21 cellular contexts compared by ENCODE assay signal in the genomic region with DNA sequence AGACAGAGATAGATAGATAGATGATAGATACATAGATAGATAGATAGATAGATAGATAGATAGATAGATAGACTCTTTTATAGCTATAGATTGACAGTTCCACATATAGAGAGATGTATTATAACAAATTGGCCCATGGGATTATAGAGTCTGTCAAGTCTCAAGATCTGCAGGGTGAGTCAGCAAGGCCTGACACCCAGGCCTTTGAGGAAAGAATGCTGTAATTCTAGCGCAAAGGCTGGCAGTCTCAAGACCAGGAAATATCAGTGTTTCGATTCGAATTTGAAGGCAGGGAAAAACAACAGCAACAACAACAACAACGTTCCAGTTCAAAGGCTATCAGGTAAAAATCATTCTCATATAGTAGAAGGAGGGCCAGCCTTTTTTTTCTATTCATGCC.
DNase-seq lines count a peak whose midpoint lies in the region.
"Had no signal": no experiment of that assay in that cellular context is flagged by ENCODE, and none has a peak within 500 bp of the region (broad histone marks: within the 10 kb centered on the region; RNA-seq: fewer than 3 reads in every experiment).

No MANE protein-coding gene starts in this region.

- no peak overlapping the region for H3K4me2 ChIP-seq in mesenchymal stem cell (ENCODE audit: low read length, poor library complexity, severe bottlenecking)
- H3K4me2 ChIP-seq: KMS-11 had no signal

- H3K79me1 ChIP-seq in mesenchymal stem cell (replicated peaks; ENCODE audit: low read length, poor library complexity, severe bottlenecking) = no peaks in the 10 kb centered on the region

- H3K9ac ChIP-seq in mesenchymal stem cell (ENCODE audit: low read length) = no peak overlapping the region
- H3K9ac ChIP-seq: GM23248, KMS-11 had no signal

- H2AK5ac ChIP-seq in mesenchymal stem cell (ENCODE audit: low read length, severe bottlenecking) = no peak overlapping the region

- WGBS in mesenchymal stem cell = 86% methylated on average over 4 of the region's 4 CpGs

- H3K23ac ChIP-seq in mesenchymal stem cell (ENCODE audit: low read length in 2 of 2) = no peak overlapping the region

- no peaks in the 10 kb centered on the region for H3K36me3 ChIP-seq in mesenchymal stem cell (ENCODE audit: control insufficient read depth in 1 of 2, insufficient read depth in 2 of 2, low read depth in 1 of 2, low read length in 2 of 2)

- no peaks in the 10 kb centered on the region for H3K4me1 ChIP-seq in mesenchymal stem cell (ENCODE audit: control insufficient read depth, insufficient read depth, low read depth, low read length)

- DNase-seq in COLO829 (ENCODE audit: low spot score) = peak; percentile 12
- DNase-seq in M059J (ENCODE audit: low read depth) = peak; percentile 19
- peak; percentile 60 for DNase-seq in amniotic epithelial cell (ENCODE audit: low read depth)
- peak; percentile 11 for DNase-seq in mesenchymal stem cell
- no peak for DNase-seq in DMS79 treated with DMSO at 0.1 percent for 48 hours (lab: John Stamatoyannopoulos, UW)
- DNase-seq in NCI-H2081 treated with DMSO at 0.1 percent for 48 hours (lab: John Stamatoyannopoulos, UW) = no peak
- no peak for DNase-seq in GDM1 (lab: John Stamatoyannopoulos, UW)
- DNase-seq in activated T-cell treated with anti-CD3 and anti-CD28 coated beads, Interleukin-2, amount 50 U/mL, for 48 hours = no peak
- DNase-seq: 8988T, COR-L47, DMS 273 treated with DMSO at 0.1 percent for 48 hours, GF-D8, GM23248, NCI-H1092, NCI-H146, NCI-H510A treated with DMSO at 0.1 percent for 48 hours, NCI-H774, RPMI8226, SIG-M5, SW 1271 had no signal

- H4K8ac ChIP-seq in mesenchymal stem cell (ENCODE audit: low read length) = no peak overlapping the region

- H2BK12ac ChIP-seq in mesenchymal stem cell (ENCODE audit: low read length in 2 of 2) = no peak overlapping the region

- H4K91ac ChIP-seq in mesenchymal stem cell (ENCODE audit: low read length) = no peak overlapping the region

- H3K27ac ChIP-seq in mesenchymal stem cell (ENCODE audit: low read length, poor library complexity, severe bottlenecking) = no peak overlapping the region
- H3K27ac ChIP-seq: GM23248, KMS-11 had no signal

- no peak overlapping the region for H3K14ac ChIP-seq in mesenchymal stem cell (ENCODE audit: low read length in 2 of 2)

- H3K9me3 ChIP-seq in mesenchymal stem cell (ENCODE audit: control insufficient read depth, low read length) = no peaks in the 10 kb centered on the region

- H2BK120ac ChIP-seq in mesenchymal stem cell (ENCODE audit: low read depth, low read length) = no peak overlapping the region

- H2AFZ ChIP-seq in mesenchymal stem cell (ENCODE audit: low read depth, low read length) = no peak overlapping the region
- H2AFZ ChIP-seq: GM23248 had no signal

- no peak overlapping the region for H3K4ac ChIP-seq in mesenchymal stem cell (ENCODE audit: low read depth in 1 of 2, low read length in 2 of 2)

- H2BK15ac ChIP-seq in mesenchymal stem cell (ENCODE audit: low read depth, poor library complexity, severe bottlenecking) = no peak overlapping the region

- no peaks in the 10 kb centered on the region for H3K27me3 ChIP-seq in mesenchymal stem cell (ENCODE audit: control insufficient read depth in 1 of 2, insufficient read depth in 1 of 2, low read length in 2 of 2)

- no peak overlapping the region for H2BK5ac ChIP-seq in mesenchymal stem cell (ENCODE audit: low read depth, low read length, poor library complexity, severe bottlenecking)

- H3K4me3 ChIP-seq in mesenchymal stem cell (ENCODE audit: insufficient read depth in 1 of 2, low read depth in 1 of 2, low read length in 2 of 2) = no peak overlapping the region
- H3K4me3 ChIP-seq: GM23248 had no signal

- H3K18ac ChIP-seq in mesenchymal stem cell (ENCODE audit: low read depth in 1 of 2, low read length in 2 of 2) = no peak overlapping the region

Comparison
In these comparisons a context has a peak if more than half of its experiments do, and no peak if none do; other contexts are left out.
1. DNase-seq: peak in COLO829 (single experiment), M059J (single experiment), amniotic epithelial cell (single experiment) and mesenchymal stem cell (single experiment); none in DMS79 treated with DMSO at 0.1 percent for 48 hours (single experiment), NCI-H2081 treated with DMSO at 0.1 percent for 48 hours (single experiment), GDM1 (single experiment) and activated T-cell treated with anti-CD3 and anti-CD28 coated beads, Interleukin-2, amount 50 U/mL, for 48 hours (0 of 2).